ENCODE assay signal across 25 cellular contexts in the genomic region with DNA sequence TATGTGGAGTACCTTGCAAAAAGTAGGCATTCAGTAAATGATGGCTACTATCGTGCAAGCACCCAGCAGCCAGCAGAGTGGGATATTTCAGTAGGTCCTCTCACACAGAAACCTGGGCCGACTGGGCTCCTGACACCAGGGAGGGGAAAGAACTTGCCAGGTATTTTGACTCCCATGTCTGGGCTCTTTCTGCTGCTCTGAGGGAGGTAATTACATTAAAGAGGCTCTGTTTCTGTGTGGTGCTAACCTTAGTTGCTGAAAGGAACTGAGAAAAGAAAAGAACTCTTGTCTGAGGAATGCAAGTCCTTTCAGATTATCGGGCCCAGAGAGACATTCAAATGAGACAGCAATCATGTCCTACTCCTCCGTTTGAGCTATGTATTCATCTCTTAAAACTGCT.
"Had no signal": no experiment of that assay in that cellular context is flagged by ENCODE, and none has a peak within 500 bp of the region (broad histone marks: within the 10 kb centered on the region; RNA-seq: fewer than 3 reads in every experiment).

No MANE protein-coding gene starts in this region.

- H3K9me3 ChIP-seq: lower lobe of right lung had no signal

- DNase-seq: activated CD4-positive, alpha-beta T cell treated with anti-CD3 and anti-CD28 coated beads, Interleukin-2, amount 10 ng/mL, durations not matched to agents 7 days and 5 days; activated CD4-positive, CD25-positive, alpha-beta regulatory T cell treated with anti-CD3 and anti-CD28 coated beads, Interleukin-2, amount 50 U/mL, for 72 hours; activated CD8-positive, alpha-beta memory T cell treated with anti-CD3 and anti-CD28 coated beads, Interleukin-2, amount 10 ng/mL, durations not matched to agents 7 days and 5 days; activated CD8-positive, alpha-beta T cell treated with anti-CD3 and anti-CD28 coated beads for 36 hours; activated gamma-delta T cell; activated T-cell treated with anti-CD3 and anti-CD28 coated beads for 4 hours; aorta; brain microvascular endothelial cell; caudate nucleus; effector CD8-positive, alpha-beta T cell; gastrocnemius medialis; hypothalamus; kidney; lower lobe of right lung; naive thymus-derived CD4-positive, alpha-beta T cell; stimulated activated CD4-positive, alpha-beta T cell treated with anti-CD3 and anti-CD28 coated beads, Interleukin-4, amount 100 ng/mL, for 1 hour; stimulated activated naive CD8-positive, alpha-beta T cell treated with anti-CD3 and anti-CD28 coated beads, Interleukin-15, Interleukin-2, amounts not matched to agents 100 U/mL and 50 U/mL, for 24 hours; T-cell; upper lobe of left lung had no signal

- H3K36me3 Mint-ChIP-seq: activated CD8-positive, alpha-beta memory T cell treated with anti-CD3 and anti-CD28 coated beads, Interleukin-2, amount 10 ng/mL, durations not matched to agents 7 days and 5 days; T-cell had no signal

- H3K4me1 ChIP-seq: gastrocnemius medialis, lower lobe of right lung, upper lobe of left lung had no signal

- H3K9me3 Mint-ChIP-seq: activated CD8-positive, alpha-beta T cell treated with anti-CD3 and anti-CD28 coated beads for 36 hours had no signal

- H3K27ac ChIP-seq: brain microvascular endothelial cell, gastrocnemius medialis, lower lobe of right lung, upper lobe of left lung, VCaP had no signal

- H3K27ac Mint-ChIP-seq: activated CD4-positive, alpha-beta T cell treated with anti-CD3 and anti-CD28 coated beads, Interleukin-2, amount 10 ng/mL, durations not matched to agents 7 days and 5 days; activated CD8-positive, alpha-beta memory T cell treated with anti-CD3 and anti-CD28 coated beads, Interleukin-2, amount 10 ng/mL, durations not matched to agents 7 days and 5 days; activated CD8-positive, alpha-beta T cell treated with anti-CD3 and anti-CD28 coated beads for 36 hours; activated naive CD4-positive, alpha-beta T cell treated with anti-CD3 and anti-CD28 coated beads, Interleukin-2, amount 50 U/mL, for 72 hours; dendritic cell treated with granulocyte-macrophage colony-stimulating factor and Interleukin-4, amounts not matched to agents 40 ng/mL and 50 ng/mL, for 4 days; naive thymus-derived CD4-positive, alpha-beta T cell; progenitor cell of endocrine pancreas; T-helper 2 cell treated with Interferon-gamma antibody and Interleukin-4, amounts not matched to agents 5 μg/mL and 100 μg/mL, for 36 hours had no signal

- H3K27me3 ChIP-seq: brain microvascular endothelial cell, gastrocnemius medialis, upper lobe of left lung had no signal

- H3K36me3 ChIP-seq: brain microvascular endothelial cell, gastrocnemius medialis, lower lobe of right lung, upper lobe of left lung had no signal

- H3K4me1 Mint-ChIP-seq: activated CD4-positive, alpha-beta T cell treated with anti-CD3 and anti-CD28 coated beads, Interleukin-2, amount 10 ng/mL, durations not matched to agents 7 days and 5 days; activated CD8-positive, alpha-beta memory T cell treated with anti-CD3 and anti-CD28 coated beads, Interleukin-2, amount 10 ng/mL, durations not matched to agents 7 days and 5 days; neural crest cell had no signal

- H3K4me3 ChIP-seq: gastrocnemius medialis, lower lobe of right lung, upper lobe of left lung had no signal

- H3K4me3 Mint-ChIP-seq: activated CD4-positive, alpha-beta T cell treated with anti-CD3 and anti-CD28 coated beads, Interleukin-2, amount 10 ng/mL, durations not matched to agents 7 days and 5 days; activated CD8-positive, alpha-beta memory T cell treated with anti-CD3 and anti-CD28 coated beads, Interleukin-2, amount 10 ng/mL, durations not matched to agents 7 days and 5 days; activated CD8-positive, alpha-beta T cell treated with anti-CD3 and anti-CD28 coated beads for 36 hours; dendritic cell treated with granulocyte-macrophage colony-stimulating factor and Interleukin-4, amounts not matched to agents 40 ng/mL and 50 ng/mL, for 4 days; naive thymus-derived CD4-positive, alpha-beta T cell; neural crest cell; T-cell; T-helper 2 cell treated with Interferon-gamma antibody and Interleukin-4, amounts not matched to agents 5 μg/mL and 100 μg/mL, for 36 hours had no signal

- H3K27me3 Mint-ChIP-seq: activated CD4-positive, alpha-beta T cell treated with anti-CD3 and anti-CD28 coated beads, Interleukin-2, amount 10 ng/mL, durations not matched to agents 7 days and 5 days; activated CD8-positive, alpha-beta memory T cell treated with anti-CD3 and anti-CD28 coated beads, Interleukin-2, amount 10 ng/mL, durations not matched to agents 7 days and 5 days; activated CD8-positive, alpha-beta T cell treated with anti-CD3 and anti-CD28 coated beads for 36 hours; dendritic cell treated with granulocyte-macrophage colony-stimulating factor and Interleukin-4, amounts not matched to agents 40 ng/mL and 50 ng/mL, for 4 days; naive thymus-derived CD4-positive, alpha-beta T cell; progenitor cell of endocrine pancreas had no signal
